In genomic region chr2:222722327-222722946, GRCh38 we compare ENCODE assay signal across 1 cellular context.
TF ChIP-seq lines count a peak whose summit lies in the region.

No MANE protein-coding gene starts in this region.

TF ChIP-seq in IMR-90, 13 proteins besides CTCF, POLR2A, EP300 and RAD21 (continued from another document):
- TF ChIP-seq MAFK (IDR thresholded peaks at IDR 0.05; ENCODE audit: low read depth, low read length) (no peak), CEBPB (IDR thresholded peaks at IDR 0.05; ENCODE audit: low read depth, low read length) (no peak), RFX5 (IDR thresholded peaks at IDR 0.05; ENCODE audit: low read depth, low read length) (no peak), FOS (IDR thresholded peaks at IDR 0.05; ENCODE audit: low read depth, low read length) (no peak)
